In the genomic region with DNA sequence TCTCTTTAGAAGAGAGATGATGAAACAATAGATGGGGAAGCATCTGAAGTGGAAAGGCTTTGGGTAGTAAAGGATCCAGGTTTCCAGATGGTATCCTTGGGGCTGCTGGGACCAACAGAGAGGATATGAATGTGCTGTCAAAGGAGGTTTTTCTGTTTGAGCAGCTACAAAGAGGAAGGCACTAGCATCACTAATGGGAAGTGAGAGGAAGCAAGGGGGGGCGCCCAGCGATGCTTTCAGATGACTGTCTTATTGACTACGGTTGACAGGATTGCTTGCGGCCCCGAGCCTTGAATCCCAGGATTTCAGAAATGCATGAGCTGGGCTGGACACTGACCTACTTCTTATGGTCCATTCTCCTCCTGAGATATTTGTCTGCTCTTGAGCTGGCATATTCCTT, we compare ENCODE assay signal across 18 cellular contexts.
DNase-seq lines count a peak whose midpoint lies in the region; ATAC-seq and TF ChIP-seq lines count a peak whose summit lies in the region.
"Had no signal": no experiment of that assay in that cellular context is flagged by ENCODE, and none has a peak within 500 bp of the region (broad histone marks: within the 10 kb centered on the region; RNA-seq: fewer than 3 reads in every experiment).

No MANE protein-coding gene starts in this region.

- H3K27ac ChIP-seq in mammary epithelial cell (ENCODE audit: insufficient read depth, low read depth, low read length), result no peak overlapping the region
- no peak overlapping the region for H3K27ac ChIP-seq in OCI-LY3 (ENCODE audit: low read length)
- no peak overlapping the region for H3K27ac ChIP-seq in suprapubic skin
- no peak overlapping the region for H3K27ac ChIP-seq in foreskin keratinocyte
- H3K27ac ChIP-seq in Peyer's patch, result no peak overlapping the region
- H3K27ac ChIP-seq: SK-N-MC had no signal

- intact Hi-C loops in MCF 10A (cut with micrococcal nuclease), result no loop called here
- intact Hi-C loops in mammary epithelial cell (cut with micrococcal nuclease), result no loop called here

- H4K20me1 ChIP-seq in mammary epithelial cell (ENCODE audit: insufficient read depth, low read length), result no peaks in the 10 kb centered on the region
- H4K20me1 ChIP-seq in OCI-LY3 (ENCODE audit: insufficient read depth, low read length), result no peaks in the 10 kb centered on the region

- no peak overlapping the region for H2AFZ ChIP-seq in mammary epithelial cell (ENCODE audit: low read depth, low read length)
- H2AFZ ChIP-seq in OCI-LY3 (ENCODE audit: low read depth, low read length), result no peak overlapping the region

- in situ Hi-C loops in mammary epithelial cell (cut with MboI; ENCODE audit: low sequenced_read_pairs in 2 of 2), result loop anchor here in 1 of 2 donors (25.0 kb wide), 1 partner anchor 433 kb away; no protein-coding TSS in a partner anchor

- peak overlapping the region; percentile 85 for H3K27ac Mint-ChIP-seq in MCF 10A (ENCODE audit: low read depth, unreplicated experiment)
- H3K27ac Mint-ChIP-seq: B cell, CD14-positive monocyte had no signal

- dilution Hi-C loops in mammary epithelial cell (cut with HindIII; ENCODE audit: low sequenced_read_pairs), result no loop called here

- peaks cover 56% of the 10 kb centered on the region for H3K4me1 ChIP-seq in mammary epithelial cell (ENCODE audit: insufficient read depth, low read length)
- peaks cover 7% of the 10 kb centered on the region for H3K4me1 ChIP-seq in OCI-LY3 (ENCODE audit: low read length)
- H3K4me1 ChIP-seq in suprapubic skin, result peaks cover 2% of the 10 kb centered on the region
- H3K4me1 ChIP-seq in foreskin keratinocyte, result peaks cover 63% of the 10 kb centered on the region
- no peaks in the 10 kb centered on the region for H3K4me1 ChIP-seq in Peyer's patch

- POLR2A ChIA-PET in MCF 10A (lab: Yijun Ruan, JAX), result interaction anchor here (1.7 to 6.5 kb wide), 2 partner anchors 12 to 18 kb away, joined by 5 to 89 read pairs; no protein-coding TSS in a partner anchor

- H3K9me3 Mint-ChIP-seq in MCF 10A (ENCODE audit: unreplicated experiment), result no peaks in the 10 kb centered on the region

- TF ChIP-seq EP300 in suprapubic skin (IDR thresholded peaks at IDR 0.05), result no peak

- H3K4me2 ChIP-seq in mammary epithelial cell (ENCODE audit: insufficient read depth, low read depth, low read length) (no peak overlapping the region), OCI-LY3 (ENCODE audit: low read length) (peak overlapping the region; percentile 17; the same call in 1 of the 2 replicates)

- TF ChIP-seq POLR2A in suprapubic skin (IDR thresholded peaks at IDR 0.05) (no peak), Peyer's patch (IDR thresholded peaks at IDR 0.05) (no peak)

- H3K36me3 Mint-ChIP-seq in MCF 10A (ENCODE audit: insufficient read depth, unreplicated experiment), result no peaks in the 10 kb centered on the region
- H3K36me3 Mint-ChIP-seq: CD14-positive monocyte had no signal

- no peaks in the 10 kb centered on the region for H3K9me3 ChIP-seq in mammary epithelial cell (replicated peaks; ENCODE audit: insufficient read depth, low read length)
- H3K9me3 ChIP-seq in OCI-LY3 (ENCODE audit: insufficient read depth, low read length), result no peaks in the 10 kb centered on the region; the same call in 1 of the 2 replicates
- H3K9me3 ChIP-seq in suprapubic skin, result no peaks in the 10 kb centered on the region
- no peaks in the 10 kb centered on the region for H3K9me3 ChIP-seq in Peyer's patch

- H3K4me3 ChIP-seq in mammary epithelial cell (replicated peaks in 1 of 3; ENCODE audit: insufficient read depth in 1 of 3, low read depth in 2 of 3, low read length in 3 of 3) (no peak overlapping the region), OCI-LY3 (ENCODE audit: low read length) (no peak overlapping the region), suprapubic skin (no peak overlapping the region), Peyer's patch (no peak overlapping the region)
- H3K4me3 ChIP-seq: SK-N-MC had no signal

- H3K4me1 Mint-ChIP-seq in MCF 10A (ENCODE audit: insufficient read depth, unreplicated experiment), result peaks cover 56% of the 10 kb centered on the region
- H3K4me1 Mint-ChIP-seq: B cell, CD14-positive monocyte had no signal

- DNase-seq in MCF 10A (ENCODE audit: unreplicated experiment), result no peak
- no peak for DNase-seq in mammary epithelial cell
- DNase-seq in kidney glomerular epithelial cell (lab: John Stamatoyannopoulos, UW), result peak; percentile 67
- DNase-seq in renal cortical epithelial cell (ENCODE audit: low read depth), result peak; percentile 33
- DNase-seq in suprapubic skin (ENCODE audit: low spot score in 2 of 2), result no peak
- no peak for DNase-seq in foreskin keratinocyte
- DNase-seq in Peyer's patch, result no peak
- DNase-seq: EL, KBM-7, NCI-H1105 treated with DMSO at 0.1 percent for 48 hours, NCI-H226, NCI-H82, SHP77, SW 1271 had no signal

- CTCF ChIA-PET in MCF 10A (lab: Yijun Ruan, JAX), result interaction anchor here (0.7 to 2.9 kb wide), 5 partner anchors 11 to 108 kb away, joined by 3 to 11 read pairs (median 3); no protein-coding TSS in a partner anchor
- CTCF ChIA-PET in mammary epithelial cell (lab: Charles Lee; ENCODE audit: low non-redundant PET), result no interaction called here

- 93% methylated on average over 5 of the region's 5 CpGs for WGBS in mammary epithelial cell (ENCODE audit: low coverage, missing lambda C conversion rate)
- WGBS in suprapubic skin, result 71% methylated on average over 5 of the region's 5 CpGs

- H3K9ac ChIP-seq in mammary epithelial cell (ENCODE audit: insufficient read depth, low read length) (no peak overlapping the region), OCI-LY3 (ENCODE audit: low read length) (no peak overlapping the region)

- no peaks in the 10 kb centered on the region for H3K79me2 ChIP-seq in mammary epithelial cell (ENCODE audit: insufficient read depth, low read length)
- H3K79me2 ChIP-seq in OCI-LY3 (ENCODE audit: low read length), result no peaks in the 10 kb centered on the region

- no peaks in the 10 kb centered on the region for H3K27me3 ChIP-seq in mammary epithelial cell (ENCODE audit: insufficient read depth, low read length)
- no peaks in the 10 kb centered on the region for H3K27me3 ChIP-seq in OCI-LY3 (ENCODE audit: low read depth, low read length)
- H3K27me3 ChIP-seq in suprapubic skin, result no peaks in the 10 kb centered on the region
- no peaks in the 10 kb centered on the region for H3K27me3 ChIP-seq in foreskin keratinocyte
- H3K27me3 ChIP-seq in Peyer's patch, result no peaks in the 10 kb centered on the region

- H3K36me3 ChIP-seq in mammary epithelial cell (ENCODE audit: insufficient read depth, low read length) (no peaks in the 10 kb centered on the region), OCI-LY3 (replicated peaks; ENCODE audit: low read depth, low read length) (no peaks in the 10 kb centered on the region), suprapubic skin (no peaks in the 10 kb centered on the region), Peyer's patch (no peaks in the 10 kb centered on the region)

- TF ChIP-seq CTCF in MCF 10A (IDR thresholded peaks at IDR 0.05; ENCODE audit: unreplicated experiment) (no peak), mammary epithelial cell (conservative IDR thresholded peaks at IDR 0.05 in 1 of 2, IDR thresholded peaks at IDR 0.05 in 1 of 2; ENCODE audit: extremely low read depth in 1 of 2, insufficient read depth in 1 of 2, low read depth in 1 of 2, low read length in 2 of 2) (no peak), OCI-LY3 (IDR thresholded peaks at IDR 0.05; ENCODE audit: low read depth, low read length) (no peak), suprapubic skin (IDR thresholded peaks at IDR 0.05) (no peak), foreskin keratinocyte (conservative IDR thresholded peaks at IDR 0.05) (no peak), Peyer's patch (IDR thresholded peaks at IDR 0.05) (no peak)

- no peak overlapping the region for H3K4me3 Mint-ChIP-seq in MCF 10A (ENCODE audit: unreplicated experiment)
- H3K4me3 Mint-ChIP-seq: B cell, CD14-positive monocyte had no signal

- BruUV-seq in MCF 10A (replicated peaks; lab: Mats Ljungman, UMichigan) (no TSS peak), mammary epithelial cell (replicated peaks; lab: Mats Ljungman, UMichigan) (no TSS peak)

- H3K27me3 Mint-ChIP-seq in MCF 10A (ENCODE audit: insufficient read depth, unreplicated experiment), result no peaks in the 10 kb centered on the region

- no peak for ATAC-seq in foreskin keratinocyte

Comparison
In these comparisons a context has a peak if more than half of its experiments do, and no peak if none do; other contexts are left out.
1. DNase-seq: peak in kidney glomerular epithelial cell (single experiment) and renal cortical epithelial cell (single experiment); none in MCF 10A (single experiment), mammary epithelial cell (single experiment), suprapubic skin (0 of 2), foreskin keratinocyte (0 of 2) and Peyer's patch (0 of 3).